ENCODE assay signal across 12 cellular contexts in genomic region chrX:124087000-124087746, GRCh38.
"Had no signal": no experiment of that assay in that cellular context is flagged by ENCODE, and none has a peak within 500 bp of the region (broad histone marks: within the 10 kb centered on the region; RNA-seq: fewer than 3 reads in every experiment).

No MANE protein-coding gene starts in this region.

- H3K4me1 ChIP-seq: breast epithelium, parathyroid adenoma, testis had no signal

- H3K27ac ChIP-seq: breast epithelium, parathyroid adenoma, testis had no signal

- H3K9me3 ChIP-seq: breast epithelium, testis had no signal

- H3K9me3 Mint-ChIP-seq: stimulated activated naive CD8-positive, alpha-beta T cell treated with anti-CD3 and anti-CD28 coated beads, Interleukin-15, amount 100 ng/mL, for 72 hours had no signal

- H3K27me3 Mint-ChIP-seq: stimulated activated naive CD8-positive, alpha-beta T cell treated with anti-CD3 and anti-CD28 coated beads, Interleukin-15, amount 100 ng/mL, for 72 hours had no signal

- H3K36me3 ChIP-seq: breast epithelium had no signal

- H3K79me2 ChIP-seq: parathyroid adenoma had no signal

- H3K27me3 ChIP-seq: breast epithelium, testis had no signal

- H2AFZ ChIP-seq: parathyroid adenoma had no signal

- DNase-seq: activated gamma-delta T cell, anterior cingulate cortex, foreskin melanocyte, head of caudate nucleus, left cardiac atrium, midbrain, retina, testis had no signal

- H3K4me3 ChIP-seq: breast epithelium, lung, testis had no signal

- H3K9ac ChIP-seq: parathyroid adenoma had no signal
